In genomic region chr4:25092139-25092538, GRCh38 we compare ENCODE assay signal across 25 cellular contexts.
DNase-seq lines count a peak whose midpoint lies in the region; ATAC-seq lines count a peak whose summit lies in the region.
"Had no signal": no experiment of that assay in that cellular context is flagged by ENCODE, and none has a peak within 500 bp of the region (broad histone marks: within the 10 kb centered on the region; RNA-seq: fewer than 3 reads in every experiment).

No MANE protein-coding gene starts in this region.

- DNase-seq in SK-N-MC (ENCODE audit: low read depth, low spot score) (peak; percentile 5), kidney tubule cell (ENCODE audit: low spot score) (peak; percentile 6), trophoblast cell (no peak), NCI-H446 treated with DMSO at 0.1 percent for 48 hours (lab: John Stamatoyannopoulos, UW) (no peak), GM03348 (ENCODE audit: low spot score) (no peak)
- DNase-seq in stimulated activated naive CD8-positive, alpha-beta T cell treated with anti-CD3 and anti-CD28 coated beads, Interleukin-15, Interleukin-2, amounts not matched to agents 100 U/mL and 50 U/mL, for 24 hours: no peak
- DNase-seq: activated CD4-positive, alpha-beta T cell treated with anti-CD3 and anti-CD28 coated beads, Interleukin-2, amount 50 U/mL, for 4 hours; activated CD4-positive, CD25-positive, alpha-beta regulatory T cell; activated CD8-positive, alpha-beta memory T cell treated with anti-CD3 and anti-CD28 coated beads, Interleukin-2, amount 50 U/mL, for 4 hours; activated naive CD4-positive, alpha-beta T cell treated with anti-CD3 and anti-CD28 coated beads for 36 hours; adrenal gland; body of pancreas; C1 segment of cervical spinal cord; COR-L47; GOT3; IMR-90; kidney; NCI-H1092; NCI-H187; NCI-H69; stimulated activated CD4-positive, alpha-beta T cell treated with anti-CD3 and anti-CD28 coated beads, Interleukin-4, amount 100 ng/mL, for 24 hours; substantia nigra; upper lobe of left lung had no signal

- no peak overlapping the region for H3K4ac ChIP-seq in trophoblast cell (ENCODE audit: low read depth, low read length)

- H4K91ac ChIP-seq in trophoblast cell (ENCODE audit: low read depth, low read length): peak overlapping the region; percentile 21

- no peaks in the 10 kb centered on the region for H3K79me2 ChIP-seq in trophoblast cell (ENCODE audit: control insufficient read depth, insufficient read depth, low read length, poor library complexity)

- peak overlapping the region; percentile 15 for H2BK12ac ChIP-seq in trophoblast cell (ENCODE audit: low read length)

- H2BK120ac ChIP-seq in trophoblast cell (ENCODE audit: insufficient read depth, low read length, poor library complexity): no peak overlapping the region

- H3K23ac ChIP-seq in trophoblast cell (ENCODE audit: low read length): no peak overlapping the region

- H3K27me3 ChIP-seq in trophoblast cell (ENCODE audit: insufficient read depth, low read length): no peaks in the 10 kb centered on the region
- H3K27me3 ChIP-seq: body of pancreas, upper lobe of left lung had no signal

- peak overlapping the region; percentile 40 for H2AFZ ChIP-seq in trophoblast cell (ENCODE audit: insufficient read depth, low read length, poor library complexity)

- no peak overlapping the region for H3K14ac ChIP-seq in trophoblast cell (ENCODE audit: low read length)

- no peak overlapping the region for H2BK5ac ChIP-seq in trophoblast cell (ENCODE audit: low read depth, low read length, poor library complexity)

- no peak overlapping the region for H2AK5ac ChIP-seq in trophoblast cell (ENCODE audit: low read length)

- no peak overlapping the region for H3K9ac ChIP-seq in SK-N-MC (ENCODE audit: insufficient read length)
- H3K9ac ChIP-seq in trophoblast cell (ENCODE audit: low read length): peak overlapping the region; percentile 59

- no peak overlapping the region for H3K18ac ChIP-seq in trophoblast cell (ENCODE audit: low read length)

- no peaks in the 10 kb centered on the region for H3K9me3 ChIP-seq in SK-N-MC (ENCODE audit: low read depth, low read length)
- peaks cover 2% of the 10 kb centered on the region for H3K9me3 ChIP-seq in trophoblast cell (ENCODE audit: insufficient read depth, low read depth, low read length)
- H3K9me3 ChIP-seq: adrenal gland, upper lobe of left lung had no signal

- peaks cover 11% of the 10 kb centered on the region for H3K79me1 ChIP-seq in trophoblast cell (ENCODE audit: low read length)

- WGBS in trophoblast cell (ENCODE audit: extremely low coverage, insufficient coverage, insufficient read length): no CpG with 5 or more reads among the region's 3 CpGs

- no peak overlapping the region for H4K12ac ChIP-seq in trophoblast cell (ENCODE audit: low read depth, low read length)

- H3K36me3 ChIP-seq in SK-N-MC (ENCODE audit: insufficient read depth, low read length) (no peaks in the 10 kb centered on the region), trophoblast cell (ENCODE audit: control insufficient read depth in 1 of 2, insufficient read depth in 2 of 2, low read length in 2 of 2) (no peaks in the 10 kb centered on the region)
- H3K36me3 ChIP-seq: adrenal gland, upper lobe of left lung had no signal

- H3K4me3 ChIP-seq in SK-N-MC (peak overlapping the region; percentile 15; the same call in 1 of the 2 replicates), trophoblast cell (ENCODE audit: low read depth, low read length) (no peak overlapping the region)
- H3K4me3 ChIP-seq: adrenal gland, body of pancreas, upper lobe of left lung had no signal

- H3K27ac ChIP-seq in SK-N-MC (0 out of 2 replicates have a peak overlapping the region, but pooled peaks have one; percentile 19), trophoblast cell (ENCODE audit: low read depth, low read length) (no peak overlapping the region)
- H3K27ac ChIP-seq: adrenal gland, body of pancreas, upper lobe of left lung had no signal

- H3K4me2 ChIP-seq in trophoblast cell (ENCODE audit: low read length): no peak overlapping the region

- H4K8ac ChIP-seq in trophoblast cell (ENCODE audit: low read depth, low read length): peak overlapping the region; percentile 70

- ATAC-seq in GM18907 (IDR thresholded peaks at IDR 0.05; ENCODE audit: unreplicated experiment): peak; percentile 48
- ATAC-seq in stimulated activated naive CD8-positive, alpha-beta T cell treated with anti-CD3 and anti-CD28 coated beads, Interleukin-15, Interleukin-2, amounts not matched to agents 100 U/mL and 50 U/mL, for 24 hours: no peak
- ATAC-seq: body of pancreas; stimulated activated effector memory CD8-positive, alpha-beta T cell treated with anti-CD3 and anti-CD28 coated beads, Interleukin-12 subunit alpha, Interleukin-12 subunit beta, amount 100 ng/mL, for 72 hours had no signal

- H3K4me1 ChIP-seq in trophoblast cell (ENCODE audit: control insufficient read depth in 1 of 2, insufficient read depth in 2 of 2, low read length in 2 of 2): peaks cover 2 to 14% of the 10 kb centered on the region in 2 experiments
- H3K4me1 ChIP-seq: body of pancreas had no signal

Comparison
In these comparisons a context has a peak if more than half of its experiments do, and no peak if none do; other contexts are left out.
1. DNase-seq: peak in SK-N-MC (single experiment) and kidney tubule cell (single experiment); none in trophoblast cell (0 of 2), NCI-H446 treated with DMSO at 0.1 percent for 48 hours (single experiment), stimulated activated naive CD8-positive, alpha-beta T cell treated with anti-CD3 and anti-CD28 coated beads, Interleukin-15, Interleukin-2, amounts not matched to agents 100 U/mL and 50 U/mL, for 24 hours (single experiment) and GM03348 (single experiment).